Comparison of ENCODE assay signal across 8 cellular contexts in genomic region chr12:53325539-53326061, GRCh38. TPM values are rescaled to one million over a fixed set of nuclear protein-coding genes. Genes with fewer than 3 reads are reported as not detected.
DNase-seq lines count a peak whose midpoint lies in the region; ATAC-seq and TF ChIP-seq lines count a peak whose summit lies in the region.

No MANE protein-coding gene starts in this region.

- peaks cover 18% of the 10 kb centered on the region for H3F3A ChIP-seq in PC-9 (ENCODE audit: insufficient read depth, low read depth)

- H3K27me3 ChIP-seq in PC-9 (ENCODE audit: insufficient read depth, low read depth): no peaks in the 10 kb centered on the region

- no peak for ATAC-seq in GM21786 (IDR thresholded peaks at IDR 0.05; ENCODE audit: unreplicated experiment)
- no peak for ATAC-seq in GM18519 (IDR thresholded peaks at IDR 0.05; ENCODE audit: low FRiP score, unreplicated experiment)
- ATAC-seq in HG02938 (IDR thresholded peaks at IDR 0.05; ENCODE audit: unreplicated experiment): no peak

- no peaks in the 10 kb centered on the region for H3K9me3 ChIP-seq in PC-9 (ENCODE audit: insufficient read depth, low read depth)

- H3K4me3 ChIP-seq in PC-9 (peak overlapping the region; percentile 59; the same call in 1 of the 2 replicates), cardiac fibroblast (replicated peaks in 1 of 2; ENCODE audit: low read depth in 2 of 2, low read length in 2 of 2) (peak overlapping the region; percentile 56 to 65)

- BruUV-seq in PC-9 (replicated peaks; lab: Mats Ljungman, UMichigan): no TSS peak

- peaks cover 8% of the 10 kb centered on the region for H3K4me1 ChIP-seq in PC-9 (replicated peaks; ENCODE audit: insufficient read depth)

- peak overlapping the region; percentile 88 for H2AFZ ChIP-seq in PC-9

- H3K79me2 ChIP-seq in PC-9 (ENCODE audit: low read depth): 0 out of 2 replicates have a peak, but pooled peaks cover 4% of the 10 kb centered on the region

- no peaks in the 10 kb centered on the region for H3K36me3 ChIP-seq in PC-9 (ENCODE audit: low read depth)

- intact Hi-C loops in PC-9 (cut with micrococcal nuclease; ENCODE audit: unreplicated experiment): loop anchor here (2.0 to 10.0 kb wide), 2 partner anchors 421 to 879 kb away; no protein-coding TSS in a partner anchor

- POLR2A ChIA-PET in PC-9 (lab: Charles Lee; ENCODE audit: unreplicated experiment): interaction anchor here (0.6 kb wide), 1 partner anchor 93 kb away, joined by 15 read pairs; no protein-coding TSS in a partner anchor

- peak; percentile 24 for DNase-seq in EH (ENCODE audit: low read depth)
- no peak for DNase-seq in PC-9
- DNase-seq in cardiac fibroblast (ENCODE audit: low read depth in 2 of 2): no peak
- DNase-seq in left kidney (ENCODE audit: low read depth, low spot score): peak; percentile 82
- peak; percentile 31 for DNase-seq in stimulated activated CD4-positive, alpha-beta T cell treated with anti-CD3 and anti-CD28 coated beads, Interleukin-1b, Interleukin-23, amount 100 ng/mL, for 48 hours

- no peak overlapping the region for H3K27ac ChIP-seq in PC-9

- TF ChIP-seq CTCF in PC-9 (conservative IDR thresholded peaks at IDR 0.05): no peak
- no peak for TF ChIP-seq CTCF in cardiac fibroblast (IDR thresholded peaks at IDR 0.05; ENCODE audit: low read depth, low read length)

- no peaks in the 10 kb centered on the region for H3K9me2 ChIP-seq in PC-9 (ENCODE audit: insufficient read depth)

- CTCF ChIA-PET in PC-9 (lab: Charles Lee): interaction anchor here (0.6 to 1.9 kb wide), 3 partner anchors 20 to 267 kb away, joined by 3 to 7 read pairs (median 4); no protein-coding TSS in a partner anchor

- H4K20me1 ChIP-seq in PC-9 (ENCODE audit: insufficient read depth): no peaks in the 10 kb centered on the region

- H3K4me2 ChIP-seq in PC-9: peak overlapping the region; percentile 74

RNA-seq across cellular contexts. Expression of gene AAAS, which starts 4.2 kb away (rescaled TPM):
- 53.4 and 67.3 TPM in 2 replicates for total RNA-seq in PC-9 (2021)

RNA-seq across cellular contexts. Expression of gene SP7, which starts 10.6 kb away (rescaled TPM):
- total RNA-seq in PC-9 (2021): not detected in 2 replicates

RNA-seq across cellular contexts. Expression of gene MYG1, which starts 26.1 kb away (rescaled TPM):
- 67.2 and 82.5 TPM in 2 replicates for total RNA-seq in PC-9 (2021)

RNA-seq across cellular contexts. Expression of gene PFDN5, which starts 30.3 kb away (rescaled TPM):
- 291 and 303 TPM in 2 replicates for total RNA-seq in PC-9 (2021)

RNA-seq across cellular contexts. Expression of gene SP1, which starts 54.4 kb away (rescaled TPM):
- total RNA-seq in PC-9 (2021): 72.9 and 118 TPM in 2 replicates

Comparison
In these comparisons a context has a peak if more than half of its experiments do, and no peak if none do; other contexts are left out.
1. DNase-seq: peak in EH (single experiment), left kidney (single experiment) and stimulated activated CD4-positive, alpha-beta T cell treated with anti-CD3 and anti-CD28 coated beads, Interleukin-1b, Interleukin-23, amount 100 ng/mL, for 48 hours (single experiment); none in PC-9 (0 of 2) and cardiac fibroblast (0 of 2).